ENCODE assay signal across 24 cellular contexts in genomic region chr2:35099345-35099744, GRCh38.
"Had no signal": no experiment of that assay in that cellular context is flagged by ENCODE, and none has a peak within 500 bp of the region (broad histone marks: within the 10 kb centered on the region; RNA-seq: fewer than 3 reads in every experiment).

No MANE protein-coding gene starts in this region.

- H3K27me3 ChIP-seq: dorsolateral prefrontal cortex, right atrium auricular region, thyroid gland had no signal

- H3K27ac ChIP-seq: dorsolateral prefrontal cortex, epithelial cell of prostate, right atrium auricular region, thyroid gland had no signal

- DNase-seq: activated CD4-positive, alpha-beta memory T cell treated with anti-CD3 and anti-CD28 coated beads, Interleukin-2, amount 10 ng/mL, durations not matched to agents 7 days and 5 days; activated CD4-positive, alpha-beta T cell treated with anti-CD3 and anti-CD28 coated beads for 48 hours; activated CD4-positive, CD25-positive, alpha-beta regulatory T cell; activated naive CD4-positive, alpha-beta T cell treated with Interleukin-2 at 50 U/mL for 16 hours; activated T-cell treated with anti-CD3 and anti-CD28 coated beads, Interleukin-2, amount 50 U/mL, for 1 hour; caudate nucleus; dorsolateral prefrontal cortex; foreskin fibroblast; hippocampal formation; kidney; midbrain; occipital lobe; stimulated activated CD4-positive, alpha-beta T cell treated with anti-CD3 and anti-CD28 coated beads, Interleukin-2, amount 100 ng/mL, for 24 hours; stimulated activated naive CD4-positive, alpha-beta T cell treated with Interleukin-2 at 50 U/mL for 16 hours; thyroid gland had no signal

- H3K36me3 Mint-ChIP-seq: brain had no signal

- H3K4me3 ChIP-seq: dorsolateral prefrontal cortex, lung, right atrium auricular region, thyroid gland had no signal

- FAIRE-seq: colon, kidney had no signal

- H3K9me3 ChIP-seq: thyroid gland had no signal

- H3K27me3 Mint-ChIP-seq: activated CD4-positive, alpha-beta memory T cell treated with anti-CD3 and anti-CD28 coated beads, Interleukin-2, amount 10 ng/mL, durations not matched to agents 7 days and 5 days; brain; progenitor cell of endocrine pancreas had no signal

- ATAC-seq: left lobe of liver had no signal

- H3K4me1 Mint-ChIP-seq: activated CD4-positive, alpha-beta memory T cell treated with anti-CD3 and anti-CD28 coated beads, Interleukin-2, amount 10 ng/mL, durations not matched to agents 7 days and 5 days; brain had no signal

- H3K4me3 Mint-ChIP-seq: activated CD4-positive, alpha-beta memory T cell treated with anti-CD3 and anti-CD28 coated beads, Interleukin-2, amount 10 ng/mL, durations not matched to agents 7 days and 5 days; brain; nephron had no signal

- H3K36me3 ChIP-seq: right atrium auricular region, thyroid gland had no signal

- H3K27ac Mint-ChIP-seq: activated CD4-positive, alpha-beta memory T cell treated with anti-CD3 and anti-CD28 coated beads, Interleukin-2, amount 10 ng/mL, durations not matched to agents 7 days and 5 days; activated T-helper 2 cell treated with anti-CD3 and anti-CD28 coated beads, Interferon-gamma antibody, Interleukin-2, Interleukin-4, amounts not matched to agents 10 μg/mL and 5 μg/mL and 100 μg/mL, durations not matched to agents 14 hours and 24 hours and 36 hours; brain; nephron; progenitor cell of endocrine pancreas had no signal

- H3K4me1 ChIP-seq: right atrium auricular region, thyroid gland had no signal
